Comparison of ENCODE assay signal across 30 cellular contexts in genomic region chrX:64192673-64193072, GRCh38. TPM values are rescaled to one million over a fixed set of nuclear protein-coding genes. Genes with fewer than 3 reads are reported as not detected.
"Had no signal": no experiment of that assay in that cellular context is flagged by ENCODE, and none has a peak within 500 bp of the region (broad histone marks: within the 10 kb centered on the region; RNA-seq: fewer than 3 reads in every experiment).

No MANE protein-coding gene starts in this region.

- H3K27me3 ChIP-seq: foreskin keratinocyte, gastroesophageal sphincter, left lung, ovary, suprapubic skin, transverse colon, vagina had no signal

- DNase-seq: effector CD8-positive, alpha-beta T cell; foreskin keratinocyte; kidney; left lung; lower lobe of right lung; naive thymus-derived CD8-positive, alpha-beta T cell; nephron progenitor cell; nucleus accumbens; ovary; posterior cingulate gyrus; psoas muscle; retina; stimulated activated CD4-positive, alpha-beta T cell treated with anti-CD3 and anti-CD28 coated beads, Interleukin-12 subunit alpha, Interleukin-12 subunit beta, amount 100 ng/mL, for 4 hours; stimulated activated CD4-positive, alpha-beta T cell treated with anti-CD3 and anti-CD28 coated beads, Interleukin-1b, Interleukin-23, amount 100 ng/mL, for 48 hours; stimulated activated CD4-positive, alpha-beta T cell treated with anti-CD3 and anti-CD28 coated beads, Interleukin-4, amount 100 ng/mL, for 1 hour; stimulated activated CD8-positive, alpha-beta memory T cell treated with anti-CD3 and anti-CD28 coated beads, Interleukin-4, amount 100 ng/mL, for 48 hours; stimulated activated naive CD4-positive, alpha-beta T cell; stimulated activated naive CD8-positive, alpha-beta T cell treated with anti-CD3 and anti-CD28 coated beads, Interleukin-15, amount 100 ng/mL, for 72 hours; transverse colon had no signal

- H3K9me3 ChIP-seq: gastroesophageal sphincter, left lung, lower lobe of right lung, ovary, psoas muscle, suprapubic skin, transverse colon, vagina had no signal

- H3K4me3 Mint-ChIP-seq: dendritic cell treated with granulocyte-macrophage colony-stimulating factor and Interleukin-4, amounts not matched to agents 40 ng/mL and 50 ng/mL, for 4 days; endodermal cell; naive thymus-derived CD8-positive, alpha-beta T cell; nephron progenitor cell; stimulated activated naive CD8-positive, alpha-beta T cell treated with anti-CD3 and anti-CD28 coated beads, Interleukin-15, amount 100 ng/mL, for 72 hours had no signal

- H3K27ac Mint-ChIP-seq: dendritic cell treated with granulocyte-macrophage colony-stimulating factor and Interleukin-4, amounts not matched to agents 40 ng/mL and 50 ng/mL, for 4 days; endodermal cell; nephron progenitor cell; stimulated activated naive CD8-positive, alpha-beta T cell treated with anti-CD3 and anti-CD28 coated beads, Interleukin-15, amount 100 ng/mL, for 72 hours had no signal

- H3K4me1 ChIP-seq: foreskin keratinocyte, gastroesophageal sphincter, left lung, lower lobe of right lung, suprapubic skin, transverse colon, vagina had no signal

- H3K27ac ChIP-seq: epithelial cell of prostate, foreskin keratinocyte, gastroesophageal sphincter, left lung, lower lobe of right lung, ovary, psoas muscle, suprapubic skin, transverse colon, vagina had no signal

- H3K4me3 ChIP-seq: gastroesophageal sphincter, left lung, lower lobe of right lung, ovary, psoas muscle, smooth muscle cell, suprapubic skin, transverse colon, vagina had no signal

- ATAC-seq: esophagus mucosa; foreskin keratinocyte; gastroesophageal sphincter; left lung; lower lobe of right lung; naive thymus-derived CD8-positive, alpha-beta T cell; psoas muscle; sciatic nerve; stimulated activated naive CD8-positive, alpha-beta T cell treated with anti-CD3 and anti-CD28 coated beads, Interleukin-15, amount 100 ng/mL, for 72 hours had no signal

- H3K36me3 ChIP-seq: ovary, transverse colon had no signal

- H3K9me3 Mint-ChIP-seq: dendritic cell treated with granulocyte-macrophage colony-stimulating factor and Interleukin-4, amounts not matched to agents 40 ng/mL and 50 ng/mL, for 4 days; naive thymus-derived CD8-positive, alpha-beta T cell; stimulated activated naive CD8-positive, alpha-beta T cell treated with anti-CD3 and anti-CD28 coated beads, Interleukin-15, amount 100 ng/mL, for 72 hours had no signal

- H3K27me3 Mint-ChIP-seq: dendritic cell treated with granulocyte-macrophage colony-stimulating factor and Interleukin-4, amounts not matched to agents 40 ng/mL and 50 ng/mL, for 4 days; naive thymus-derived CD8-positive, alpha-beta T cell; stimulated activated naive CD8-positive, alpha-beta T cell treated with anti-CD3 and anti-CD28 coated beads, Interleukin-15, amount 100 ng/mL, for 72 hours had no signal

- H3K4me1 Mint-ChIP-seq: stimulated activated naive CD8-positive, alpha-beta T cell treated with anti-CD3 and anti-CD28 coated beads, Interleukin-15, amount 100 ng/mL, for 72 hours had no signal

RNA-seq across cellular contexts. Expression of gene ASB12, which starts 37.7 kb away (rescaled TPM):
- total RNA-seq: esophagus mucosa, fibroblast of lung, gastroesophageal sphincter, kidney, lower lobe of right lung, mesenteric fat pad, sciatic nerve, smooth muscle cell, vagina had no signal
- polyA plus RNA-seq: fibroblast of lung, foreskin keratinocyte, smooth muscle cell had no signal
